ENCODE assay signal across 8 cellular contexts in the genomic region with DNA sequence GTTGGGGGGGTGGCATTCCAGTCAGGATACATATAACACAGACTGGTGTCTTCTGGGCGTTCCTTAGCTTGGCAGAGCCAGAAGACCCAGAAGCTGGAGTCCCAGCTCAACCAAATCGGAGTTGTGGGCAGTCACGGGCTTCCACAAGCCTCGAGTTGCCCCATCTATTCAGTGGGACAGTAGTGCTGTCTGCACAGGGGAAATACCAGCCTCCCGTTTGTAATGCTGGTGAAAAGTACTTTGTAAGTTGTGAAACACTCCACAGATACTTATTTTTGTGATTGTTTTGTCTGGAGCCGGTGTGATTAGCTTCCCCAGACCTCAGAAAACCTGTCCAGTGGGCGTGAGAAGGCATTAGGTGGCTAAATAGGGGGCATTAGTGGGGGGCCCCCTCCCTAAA. TPM values are rescaled to one million over a fixed set of nuclear protein-coding genes. Genes with fewer than 3 reads are reported as not detected.
DNase-seq lines count a peak whose midpoint lies in the region; ATAC-seq and TF ChIP-seq lines count a peak whose summit lies in the region.

No MANE protein-coding gene starts in this region.

- POLR2A ChIA-PET in T-cell (lab: Charles Lee) = interaction anchor here (0.6 to 1.7 kb wide), 4 partner anchors 9 to 59 kb away, joined by 3 to 5 read pairs (median 4); no protein-coding TSS in a partner anchor

- peak overlapping the region; percentile 94 for H3K27ac ChIP-seq in left ventricle myocardium inferior (replicated peaks)
- peak overlapping the region; percentile 50 to 80 (median 69) for H3K27ac ChIP-seq in right lobe of liver
- H3K27ac ChIP-seq in urinary bladder (ENCODE audit: low read depth) = peak overlapping the region; percentile 13

- DNase-seq in left ventricle myocardium inferior (no peak), Right ventricle myocardium superior (no peak), T-cell (no peak), right lobe of liver (no peak), LoVo (ENCODE audit: low spot score) (no peak), medulla oblongata (ENCODE audit: extremely low spot score) (no peak), DMS53 (lab: John Stamatoyannopoulos, UW) (no peak)

- peak overlapping the region; percentile 91 to 94 for H3K27ac Mint-ChIP-seq in T-cell

- peaks cover 6% of the 10 kb centered on the region for H3K36me3 ChIP-seq in left ventricle myocardium inferior
- no peaks in the 10 kb centered on the region for H3K36me3 ChIP-seq in right lobe of liver
- H3K36me3 ChIP-seq in urinary bladder (ENCODE audit: insufficient read depth) = no peaks in the 10 kb centered on the region

- H3K27me3 ChIP-seq in left ventricle myocardium inferior (ENCODE audit: low read depth) (no peaks in the 10 kb centered on the region), right lobe of liver (no peaks in the 10 kb centered on the region)

- peak overlapping the region; percentile 67 for H3K4me3 ChIP-seq in left ventricle myocardium inferior
- H3K4me3 ChIP-seq in right lobe of liver = no peak overlapping the region
- H3K4me3 ChIP-seq in urinary bladder (ENCODE audit: low read depth, low read length) = no peak overlapping the region

- ATAC-seq in Right ventricle myocardium superior (ENCODE audit: poor library complexity) (no peak), T-cell (replicated peaks in 1 of 4) (peak; percentile 41 to 60 (median 56)), right lobe of liver (peak in 1 of 4 donors; percentile 5)

- no peaks in the 10 kb centered on the region for H3K27me3 Mint-ChIP-seq in T-cell

- no peak for TF ChIP-seq POLR2A in right lobe of liver (IDR thresholded peaks at IDR 0.05)

- WGBS in right lobe of liver (ENCODE audit: insufficient coverage, low coverage, low lambda C conversion rate, missing lambda C conversion rate) = 41% methylated on average over 4 of the region's 7 CpGs
- 48% methylated on average over 7 of the region's 7 CpGs for WGBS in urinary bladder

- peaks cover 70 to 84% (median 78%) of the 10 kb centered on the region in 3 donors for H3K4me1 Mint-ChIP-seq in T-cell

- CTCF ChIA-PET in T-cell (lab: Charles Lee) = interaction anchor here (1.9 to 3.6 kb wide), 4 partner anchors 8 to 12 kb away, joined by 5 to 18 read pairs (median 14); no protein-coding TSS in a partner anchor

- H3K9me3 ChIP-seq in left ventricle myocardium inferior (replicated peaks) = no peaks in the 10 kb centered on the region
- no peaks in the 10 kb centered on the region for H3K9me3 ChIP-seq in right lobe of liver

- intact Hi-C loops in left ventricle myocardium inferior (cut with micrococcal nuclease) = no loop called here
- intact Hi-C loops in Right ventricle myocardium superior (cut with DNase I) = no loop called here
- intact Hi-C loops in right lobe of liver (cut with DNase I) = no loop called here

- no peak for TF ChIP-seq CTCF in left ventricle myocardium inferior (IDR thresholded peaks at IDR 0.05; ENCODE audit: borderline replicate concordance)
- TF ChIP-seq CTCF in right lobe of liver (IDR thresholded peaks at IDR 0.05) = no peak

- H3K4me1 ChIP-seq in left ventricle myocardium inferior = peaks cover 80% of the 10 kb centered on the region
- no peaks in the 10 kb centered on the region for H3K4me1 ChIP-seq in right lobe of liver
- H3K4me1 ChIP-seq in urinary bladder (ENCODE audit: insufficient read depth) = no peaks in the 10 kb centered on the region

- H3K4me3 Mint-ChIP-seq in T-cell = peak overlapping the region; percentile 81 to 90 (median 82)

- H3K9me3 Mint-ChIP-seq in T-cell = no peaks in the 10 kb centered on the region

- no peaks in the 10 kb centered on the region for H3K36me3 Mint-ChIP-seq in T-cell

RNA-seq across cellular contexts. Expression of a gene that starts 13.6 kb away (rescaled TPM):
- total RNA-seq in left ventricle myocardium inferior (77.1 TPM), Right ventricle myocardium superior (65.8 TPM), T-cell (100 to 1,000 TPM; 235 to 318 (median 251) TPM), right lobe of liver (10 to 100 TPM; 10.7 to 57.9 (median 16.0) TPM), urinary bladder (18.5 TPM)
- polyA plus RNA-seq in urinary bladder = 47.8 TPM

RNA-seq across cellular contexts. Expression of a gene that starts 20.6 kb away (rescaled TPM):
- total RNA-seq in left ventricle myocardium inferior (5.4 TPM), Right ventricle myocardium superior (4.7 TPM), T-cell (1 to 10 TPM; 5.8 to 8.6 (median 8.3) TPM), right lobe of liver (1 to 10 TPM in 5 of 6 experiments, under 1 TPM in 1; 0.35 to 6.4 (median 4.2) TPM), urinary bladder (68.8 TPM)
- polyA plus RNA-seq in urinary bladder = 58.3 TPM

RNA-seq across cellular contexts. Expression of a gene that starts 30.7 kb away (rescaled TPM):
- total RNA-seq in left ventricle myocardium inferior = not detected
- not detected for total RNA-seq in Right ventricle myocardium superior
- total RNA-seq in T-cell = 1 to 10 TPM in 2 of 5 donors, under 1 TPM in 2, not detected in 1; 0.18 to 3.9 (median 1.5) TPM
- not detected for total RNA-seq in right lobe of liver
- total RNA-seq in urinary bladder = 0.21 TPM
- polyA plus RNA-seq in urinary bladder = 0.56 TPM

Comparison
In these comparisons a context has a peak if more than half of its experiments do, and no peak if none do; other contexts are left out.
1. H3K27ac ChIP-seq: peak in every context shown above with its lines; median percentile 94 in left ventricle myocardium inferior; 69 in right lobe of liver; 13 in urinary bladder.